In the genomic region with DNA sequence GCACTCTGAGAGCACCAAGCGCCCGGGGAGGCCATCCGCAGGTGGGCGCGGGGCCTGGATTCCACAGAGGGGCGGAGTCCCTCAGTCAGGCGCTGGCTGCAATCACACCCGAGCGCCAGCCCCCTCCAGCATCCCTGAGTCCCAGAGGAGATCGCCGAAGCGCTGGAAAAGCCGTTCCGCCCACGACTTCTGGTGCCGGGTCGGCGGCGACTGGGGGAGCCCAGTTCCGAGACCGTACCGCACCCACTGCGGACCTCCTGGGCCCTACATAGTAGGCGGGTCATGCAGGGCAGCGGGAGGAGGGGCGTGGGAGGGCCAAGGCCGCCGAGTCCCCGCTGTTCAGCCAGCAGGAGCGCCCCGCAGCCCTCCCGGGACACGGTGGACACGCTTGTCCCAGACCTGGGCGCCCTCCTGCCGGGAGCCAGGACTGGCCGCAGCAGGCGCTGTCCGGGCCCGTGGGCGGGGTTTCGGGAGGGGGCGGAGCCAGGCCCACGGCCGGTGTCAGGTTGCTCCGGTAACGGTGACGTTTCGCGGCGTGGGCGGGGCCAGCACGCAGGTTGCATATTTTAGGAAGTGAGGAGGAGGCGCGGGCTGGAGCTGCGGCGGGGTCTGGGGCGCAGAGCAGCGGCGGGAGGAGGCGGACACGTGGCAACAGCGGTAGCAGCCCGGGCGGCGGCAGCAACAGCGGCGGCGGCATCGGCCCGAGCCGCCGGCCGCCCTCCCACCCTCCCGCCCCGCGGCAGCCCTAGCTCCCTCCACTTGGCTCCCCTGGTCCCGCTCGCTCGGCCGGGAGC, we compare ENCODE assay signal across 1 cellular context.
TF ChIP-seq lines count a peak whose summit lies in the region.

A gene (plus strand): TSS at position 594 of the 794 bp plus-strand sequence. CDS start 268 bp downstream, outside the sequence.

TF ChIP-seq in HCT116, 20 proteins besides CTCF, POLR2A, EP300 and RAD21 (continued from another document):
- TF ChIP-seq, protein P1, sequence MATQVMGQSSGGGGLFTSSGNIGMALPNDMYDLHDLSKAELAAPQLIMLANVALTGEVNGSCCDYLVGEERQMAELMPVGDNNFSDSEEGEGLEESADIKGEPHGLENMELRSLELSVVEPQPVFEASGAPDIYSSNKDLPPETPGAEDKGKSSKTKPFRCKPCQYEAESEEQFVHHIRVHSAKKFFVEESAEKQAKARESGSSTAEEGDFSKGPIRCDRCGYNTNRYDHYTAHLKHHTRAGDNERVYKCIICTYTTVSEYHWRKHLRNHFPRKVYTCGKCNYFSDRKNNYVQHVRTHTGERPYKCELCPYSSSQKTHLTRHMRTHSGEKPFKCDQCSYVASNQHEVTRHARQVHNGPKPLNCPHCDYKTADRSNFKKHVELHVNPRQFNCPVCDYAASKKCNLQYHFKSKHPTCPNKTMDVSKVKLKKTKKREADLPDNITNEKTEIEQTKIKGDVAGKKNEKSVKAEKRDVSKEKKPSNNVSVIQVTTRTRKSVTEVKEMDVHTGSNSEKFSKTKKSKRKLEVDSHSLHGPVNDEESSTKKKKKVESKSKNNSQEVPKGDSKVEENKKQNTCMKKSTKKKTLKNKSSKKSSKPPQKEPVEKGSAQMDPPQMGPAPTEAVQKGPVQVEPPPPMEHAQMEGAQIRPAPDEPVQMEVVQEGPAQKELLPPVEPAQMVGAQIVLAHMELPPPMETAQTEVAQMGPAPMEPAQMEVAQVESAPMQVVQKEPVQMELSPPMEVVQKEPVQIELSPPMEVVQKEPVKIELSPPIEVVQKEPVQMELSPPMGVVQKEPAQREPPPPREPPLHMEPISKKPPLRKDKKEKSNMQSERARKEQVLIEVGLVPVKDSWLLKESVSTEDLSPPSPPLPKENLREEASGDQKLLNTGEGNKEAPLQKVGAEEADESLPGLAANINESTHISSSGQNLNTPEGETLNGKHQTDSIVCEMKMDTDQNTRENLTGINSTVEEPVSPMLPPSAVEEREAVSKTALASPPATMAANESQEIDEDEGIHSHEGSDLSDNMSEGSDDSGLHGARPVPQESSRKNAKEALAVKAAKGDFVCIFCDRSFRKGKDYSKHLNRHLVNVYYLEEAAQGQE (IDR thresholded peaks at IDR 0.05; ENCODE audit: low read depth): no peak
- TF ChIP-seq, protein P2, sequence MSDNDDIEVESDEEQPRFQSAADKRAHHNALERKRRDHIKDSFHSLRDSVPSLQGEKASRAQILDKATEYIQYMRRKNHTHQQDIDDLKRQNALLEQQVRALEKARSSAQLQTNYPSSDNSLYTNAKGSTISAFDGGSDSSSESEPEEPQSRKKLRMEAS (IDR thresholded peaks at IDR 0.05): peak; percentile 83
- no peak for TF ChIP-seq FOSL1 (IDR thresholded peaks at IDR 0.05; ENCODE audit: low read depth)
